Comparison of ENCODE assay signal across 23 cellular contexts in the genomic region with DNA sequence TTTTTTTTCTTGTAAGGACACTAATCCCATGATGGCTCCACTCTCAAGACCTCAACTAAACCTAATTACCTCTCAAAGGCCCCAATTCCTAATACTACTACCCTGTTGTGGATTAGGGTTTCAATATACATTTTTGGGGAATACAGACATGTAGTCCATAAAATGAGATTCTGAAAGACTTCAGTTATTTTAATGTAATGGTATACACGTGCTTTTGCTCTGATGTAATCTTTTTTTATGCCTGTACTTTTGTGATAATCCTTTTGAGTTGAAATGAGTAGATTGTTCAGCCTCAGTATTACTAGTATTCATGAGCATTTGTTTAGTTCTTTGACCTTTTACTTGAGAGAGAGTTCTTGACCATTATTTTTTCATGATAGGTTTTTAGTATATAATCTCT.
"Had no signal": no experiment of that assay in that cellular context is flagged by ENCODE, and none has a peak within 500 bp of the region (broad histone marks: within the 10 kb centered on the region; RNA-seq: fewer than 3 reads in every experiment).

No MANE protein-coding gene starts in this region.

- H3K9me3 ChIP-seq: SJSA1 had no signal

- H3K4me3 Mint-ChIP-seq: IgD-negative memory B cell had no signal

- H3K27me3 ChIP-seq: SJSA1 had no signal

- H3K4me1 ChIP-seq: SJSA1 had no signal

- H3K9me3 Mint-ChIP-seq: IgD-negative memory B cell had no signal

- H3K4me2 ChIP-seq: KMS-11 had no signal

- H3K9ac ChIP-seq: KMS-11 had no signal

- H3K27ac Mint-ChIP-seq: IgD-negative memory B cell had no signal

- DNase-seq: Kasumi-1, MV-4-11, NCI-H1048, NCI-H1105, NCI-H1417, NCI-H1436 treated with DMSO at 0.1 percent for 48 hours, NCI-H1694, NCI-H187 treated with DMSO at 0.1 percent for 48 hours, NCI-H2029 treated with DMSO at 0.1 percent for 48 hours, NCI-H2171 treated with DMSO at 0.1 percent for 48 hours, NCI-H345, NCI-H446 treated with DMSO at 0.1 percent for 48 hours, NCI-H510A treated with DMSO at 0.1 percent for 48 hours, NCI-H526, Right ventricle myocardium superior, RPMI8226, SIG-M5 had no signal

- H3K4me3 ChIP-seq: K562, SJSA1, SK-N-MC had no signal

- H3K27me3 Mint-ChIP-seq: IgD-negative memory B cell had no signal

- H3K27ac ChIP-seq: HL-60, KMS-11, SJSA1, SK-N-MC had no signal
